ENCODE assay signal across 18 cellular contexts in genomic region chr2:164438490-164439205, GRCh38.
DNase-seq lines count a peak whose midpoint lies in the region; ATAC-seq lines count a peak whose summit lies in the region.
"Had no signal": no experiment of that assay in that cellular context is flagged by ENCODE, and none has a peak within 500 bp of the region (broad histone marks: within the 10 kb centered on the region; RNA-seq: fewer than 3 reads in every experiment).

No MANE protein-coding gene starts in this region.

- ATAC-seq in GM18907 (IDR thresholded peaks at IDR 0.05; ENCODE audit: unreplicated experiment) = peak; percentile 65
- ATAC-seq: HepG2, K562 had no signal

- peak; percentile 5 for DNase-seq in HT1080 (ENCODE audit: low read depth)
- peak; percentile 3 for DNase-seq in UCSD-AML1 (lab: John Stamatoyannopoulos, UW; ENCODE audit: unreplicated experiment)
- DNase-seq in foreskin melanocyte = peak; percentile 19
- DNase-seq in islet precursor cell = no peak
- DNase-seq in DMS114 treated with DMSO at 0.1 percent for 48 hours (lab: John Stamatoyannopoulos, UW; ENCODE audit: unreplicated experiment) = no peak
- DNase-seq in activated CD4-positive, alpha-beta T cell treated with anti-CD3 and anti-CD28 coated beads, Interleukin-2, amount 50 U/mL, for 48 hours = no peak
- DNase-seq in KBM-7 = no peak
- DNase-seq: DMS79, H7, HFFc6, NCI-H1105 treated with DMSO at 0.1 percent for 48 hours, NCI-H1694, NCI-H2081, NCI-H446, Peyer's patch had no signal

- in situ Hi-C loops in KBM-7 (cut with MboI; ENCODE audit: low pct_unique_long_range_greater_than_20kb, low sequenced_read_pairs) = no loop called here

Comparison
In these comparisons a context has a peak if more than half of its experiments do, and no peak if none do; other contexts are left out.
1. DNase-seq: peak in HT1080 (single experiment), UCSD-AML1 (single experiment) and foreskin melanocyte (single experiment); none in islet precursor cell (single experiment), DMS114 treated with DMSO at 0.1 percent for 48 hours (single experiment), activated CD4-positive, alpha-beta T cell treated with anti-CD3 and anti-CD28 coated beads, Interleukin-2, amount 50 U/mL, for 48 hours (0 of 2) and KBM-7 (single experiment).